In the genomic region with DNA sequence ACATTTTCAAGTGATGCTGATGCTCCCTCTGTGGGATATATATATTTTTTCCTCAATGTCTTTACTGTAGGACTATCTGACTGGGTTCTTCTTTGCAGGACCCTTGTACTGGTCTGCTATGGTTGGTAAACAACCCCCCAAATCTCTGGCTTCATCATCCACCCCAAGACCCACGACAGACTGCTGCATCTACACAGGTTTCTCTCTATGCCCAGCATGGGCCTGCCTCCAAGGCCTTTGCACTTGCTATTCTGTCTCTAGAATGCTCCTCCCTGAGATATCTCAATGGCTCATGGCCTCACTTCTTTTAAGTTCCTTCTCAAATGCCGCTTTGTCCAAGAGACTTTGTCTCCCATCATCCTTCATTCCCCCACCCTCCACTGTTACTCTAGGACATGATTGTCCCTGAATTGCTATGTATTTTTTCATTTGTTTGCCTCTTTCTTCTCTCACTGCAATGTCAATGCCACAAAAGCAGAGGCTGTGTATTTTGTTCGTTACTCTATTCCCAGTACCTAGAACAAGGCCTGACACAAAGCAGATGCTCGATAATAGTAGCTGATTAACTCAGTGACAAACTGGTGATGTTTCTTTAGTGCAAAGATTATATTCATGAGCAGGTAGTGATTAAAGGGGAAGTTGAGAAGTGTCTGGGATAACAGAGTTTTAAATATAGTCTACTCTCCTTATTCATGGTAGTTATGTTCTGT, we compare ENCODE assay signal across 1 cellular context.
A peak's percentile ranks its signal among the peaks of the same experiment; 100 is the strongest.
TF ChIP-seq lines count a peak whose summit lies in the region.

No MANE protein-coding gene starts in this region.

TF ChIP-seq in HepG2, 621 proteins besides CTCF, POLR2A, EP300 and RAD21 (continued from another document):
- TF ChIP-seq, protein P1, sequence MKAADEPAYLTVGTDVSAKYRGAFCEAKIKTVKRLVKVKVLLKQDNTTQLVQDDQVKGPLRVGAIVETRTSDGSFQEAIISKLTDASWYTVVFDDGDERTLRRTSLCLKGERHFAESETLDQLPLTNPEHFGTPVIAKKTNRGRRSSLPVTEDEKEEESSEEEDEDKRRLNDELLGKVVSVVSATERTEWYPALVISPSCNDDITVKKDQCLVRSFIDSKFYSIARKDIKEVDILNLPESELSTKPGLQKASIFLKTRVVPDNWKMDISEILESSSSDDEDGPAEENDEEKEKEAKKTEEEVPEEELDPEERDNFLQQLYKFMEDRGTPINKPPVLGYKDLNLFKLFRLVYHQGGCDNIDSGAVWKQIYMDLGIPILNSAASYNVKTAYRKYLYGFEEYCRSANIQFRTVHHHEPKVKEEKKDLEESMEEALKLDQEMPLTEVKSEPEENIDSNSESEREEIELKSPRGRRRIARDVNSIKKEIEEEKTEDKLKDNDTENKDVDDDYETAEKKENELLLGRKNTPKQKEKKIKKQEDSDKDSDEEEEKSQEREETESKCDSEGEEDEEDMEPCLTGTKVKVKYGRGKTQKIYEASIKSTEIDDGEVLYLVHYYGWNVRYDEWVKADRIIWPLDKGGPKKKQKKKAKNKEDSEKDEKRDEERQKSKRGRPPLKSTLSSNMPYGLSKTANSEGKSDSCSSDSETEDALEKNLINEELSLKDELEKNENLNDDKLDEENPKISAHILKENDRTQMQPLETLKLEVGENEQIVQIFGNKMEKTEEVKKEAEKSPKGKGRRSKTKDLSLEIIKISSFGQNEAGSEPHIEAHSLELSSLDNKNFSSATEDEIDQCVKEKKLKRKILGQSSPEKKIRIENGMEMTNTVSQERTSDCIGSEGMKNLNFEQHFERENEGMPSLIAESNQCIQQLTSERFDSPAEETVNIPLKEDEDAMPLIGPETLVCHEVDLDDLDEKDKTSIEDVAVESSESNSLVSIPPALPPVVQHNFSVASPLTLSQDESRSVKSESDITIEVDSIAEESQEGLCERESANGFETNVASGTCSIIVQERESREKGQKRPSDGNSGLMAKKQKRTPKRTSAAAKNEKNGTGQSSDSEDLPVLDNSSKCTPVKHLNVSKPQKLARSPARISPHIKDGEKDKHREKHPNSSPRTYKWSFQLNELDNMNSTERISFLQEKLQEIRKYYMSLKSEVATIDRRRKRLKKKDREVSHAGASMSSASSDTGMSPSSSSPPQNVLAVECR (CRISPR knock-in tag; IDR thresholded peaks at IDR 0.05; ENCODE audit: borderline replicate concordance): no peak
- TF ChIP-seq DPF2 (CRISPR knock-in tag; IDR thresholded peaks at IDR 0.05; ENCODE audit: borderline replicate concordance, low read depth) (0 out of 2 replicates have a peak, but pooled peaks have one; percentile 42), TCF7 (IDR thresholded peaks at IDR 0.05; ENCODE audit: low read depth) (no peak), PITX1 (CRISPR knock-in tag; IDR thresholded peaks at IDR 0.05) (no peak), SP2 (CRISPR knock-in tag; IDR thresholded peaks at IDR 0.05) (no peak), TEAD3 (CRISPR knock-in tag; optimal IDR thresholded peaks at IDR 0.05; ENCODE audit: borderline replicate concordance) (no peak), FOXO1 (CRISPR knock-in tag; IDR thresholded peaks at IDR 0.05) (no peak), ZNF234 (CRISPR knock-in tag; conservative IDR thresholded peaks at IDR 0.05) (no peak), ATM (IDR thresholded peaks at IDR 0.05; ENCODE audit: borderline replicate concordance) (no peak), SKI (IDR thresholded peaks at IDR 0.05; ENCODE audit: partially characterized antibody) (no peak), ZBTB7A (CRISPR knock-in tag; IDR thresholded peaks at IDR 0.05) (no peak), SOX5 (CRISPR knock-in tag; IDR thresholded peaks at IDR 0.05; ENCODE audit: borderline replicate concordance) (peak; percentile 68; the same call in 1 of the 2 replicates), PRPF4 (IDR thresholded peaks at IDR 0.05; ENCODE audit: low read depth, low read length, poor library complexity, severe bottlenecking) (no peak), SOX6 (IDR thresholded peaks at IDR 0.05) (no peak), SOX6 (CRISPR knock-in tag; IDR thresholded peaks at IDR 0.05) (peak; percentile 75), ZNF883 (CRISPR knock-in tag; IDR thresholded peaks at IDR 0.05; ENCODE audit: not compliant biosample characterization) (no peak), ZSCAN30 (CRISPR knock-in tag; IDR thresholded peaks at IDR 0.05) (no peak), POLR2AphosphoS2 (IDR thresholded peaks at IDR 0.05; ENCODE audit: low read depth, low read length) (no peak), CENPT (CRISPR knock-in tag; IDR thresholded peaks at IDR 0.05; ENCODE audit: low read depth) (no peak), ONECUT2 (CRISPR knock-in tag; IDR thresholded peaks at IDR 0.05) (peak; percentile 28; the same call in 1 of the 2 replicates), NCOR1 (IDR thresholded peaks at IDR 0.05; ENCODE audit: borderline replicate concordance, low read length) (peak; percentile 44; the same call in 1 of the 2 replicates), ZNF124 (CRISPR knock-in tag; IDR thresholded peaks at IDR 0.05) (no peak), PAX8 (CRISPR knock-in tag; IDR thresholded peaks at IDR 0.05; ENCODE audit: borderline replicate concordance) (no peak), FOXP1 (IDR thresholded peaks at IDR 0.05) (no peak), FOXP1 (CRISPR knock-in tag; IDR thresholded peaks at IDR 0.05) (peak; percentile 31; the same call in 1 of the 2 replicates), THYN1 (CRISPR knock-in tag; IDR thresholded peaks at IDR 0.05; ENCODE audit: borderline replicate concordance, low read depth) (no peak), RXRB (CRISPR knock-in tag; IDR thresholded peaks at IDR 0.05; ENCODE audit: borderline replicate concordance) (no peak), BRD4 (CRISPR knock-in tag; IDR thresholded peaks at IDR 0.05) (no peak), FOXK1 (CRISPR knock-in tag; IDR thresholded peaks at IDR 0.05; ENCODE audit: borderline replicate concordance, low read depth) (0 out of 2 replicates have a peak, but pooled peaks have one; percentile 11)
- TF ChIP-seq, protein P2, sequence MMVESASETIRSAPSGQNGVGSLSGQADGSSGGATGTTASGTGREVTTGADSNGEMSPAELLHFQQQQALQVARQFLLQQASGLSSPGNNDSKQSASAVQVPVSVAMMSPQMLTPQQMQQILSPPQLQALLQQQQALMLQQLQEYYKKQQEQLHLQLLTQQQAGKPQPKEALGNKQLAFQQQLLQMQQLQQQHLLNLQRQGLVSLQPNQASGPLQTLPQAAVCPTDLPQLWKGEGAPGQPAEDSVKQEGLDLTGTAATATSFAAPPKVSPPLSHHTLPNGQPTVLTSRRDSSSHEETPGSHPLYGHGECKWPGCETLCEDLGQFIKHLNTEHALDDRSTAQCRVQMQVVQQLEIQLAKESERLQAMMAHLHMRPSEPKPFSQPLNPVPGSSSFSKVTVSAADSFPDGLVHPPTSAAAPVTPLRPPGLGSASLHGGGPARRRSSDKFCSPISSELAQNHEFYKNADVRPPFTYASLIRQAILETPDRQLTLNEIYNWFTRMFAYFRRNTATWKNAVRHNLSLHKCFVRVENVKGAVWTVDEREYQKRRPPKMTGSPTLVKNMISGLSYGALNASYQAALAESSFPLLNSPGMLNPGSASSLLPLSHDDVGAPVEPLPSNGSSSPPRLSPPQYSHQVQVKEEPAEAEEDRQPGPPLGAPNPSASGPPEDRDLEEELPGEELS (CRISPR knock-in tag; IDR thresholded peaks at IDR 0.05): peak; percentile 56
- TF ChIP-seq, protein P3, sequence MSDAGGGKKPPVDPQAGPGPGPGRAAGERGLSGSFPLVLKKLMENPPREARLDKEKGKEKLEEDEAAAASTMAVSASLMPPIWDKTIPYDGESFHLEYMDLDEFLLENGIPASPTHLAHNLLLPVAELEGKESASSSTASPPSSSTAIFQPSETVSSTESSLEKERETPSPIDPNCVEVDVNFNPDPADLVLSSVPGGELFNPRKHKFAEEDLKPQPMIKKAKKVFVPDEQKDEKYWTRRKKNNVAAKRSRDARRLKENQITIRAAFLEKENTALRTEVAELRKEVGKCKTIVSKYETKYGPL (CRISPR knock-in tag; IDR thresholded peaks at IDR 0.05): no peak
- TF ChIP-seq, protein P4, sequence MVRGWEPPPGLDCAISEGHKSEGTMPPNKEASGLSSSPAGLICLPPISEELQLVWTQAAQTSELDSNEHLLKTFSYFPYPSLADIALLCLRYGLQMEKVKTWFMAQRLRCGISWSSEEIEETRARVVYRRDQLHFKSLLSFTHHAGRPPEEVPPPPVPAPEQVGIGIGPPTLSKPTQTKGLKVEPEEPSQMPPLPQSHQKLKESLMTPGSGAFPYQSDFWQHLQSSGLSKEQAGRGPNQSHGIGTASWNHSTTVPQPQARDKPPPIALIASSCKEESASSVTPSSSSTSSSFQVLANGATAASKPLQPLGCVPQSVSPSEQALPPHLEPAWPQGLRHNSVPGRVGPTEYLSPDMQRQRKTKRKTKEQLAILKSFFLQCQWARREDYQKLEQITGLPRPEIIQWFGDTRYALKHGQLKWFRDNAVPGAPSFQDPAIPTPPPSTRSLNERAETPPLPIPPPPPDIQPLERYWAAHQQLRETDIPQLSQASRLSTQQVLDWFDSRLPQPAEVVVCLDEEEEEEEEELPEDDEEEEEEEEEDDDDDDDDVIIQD (CRISPR knock-in tag; IDR thresholded peaks at IDR 0.05; ENCODE audit: low read depth): no peak
- TF ChIP-seq, protein P5, sequence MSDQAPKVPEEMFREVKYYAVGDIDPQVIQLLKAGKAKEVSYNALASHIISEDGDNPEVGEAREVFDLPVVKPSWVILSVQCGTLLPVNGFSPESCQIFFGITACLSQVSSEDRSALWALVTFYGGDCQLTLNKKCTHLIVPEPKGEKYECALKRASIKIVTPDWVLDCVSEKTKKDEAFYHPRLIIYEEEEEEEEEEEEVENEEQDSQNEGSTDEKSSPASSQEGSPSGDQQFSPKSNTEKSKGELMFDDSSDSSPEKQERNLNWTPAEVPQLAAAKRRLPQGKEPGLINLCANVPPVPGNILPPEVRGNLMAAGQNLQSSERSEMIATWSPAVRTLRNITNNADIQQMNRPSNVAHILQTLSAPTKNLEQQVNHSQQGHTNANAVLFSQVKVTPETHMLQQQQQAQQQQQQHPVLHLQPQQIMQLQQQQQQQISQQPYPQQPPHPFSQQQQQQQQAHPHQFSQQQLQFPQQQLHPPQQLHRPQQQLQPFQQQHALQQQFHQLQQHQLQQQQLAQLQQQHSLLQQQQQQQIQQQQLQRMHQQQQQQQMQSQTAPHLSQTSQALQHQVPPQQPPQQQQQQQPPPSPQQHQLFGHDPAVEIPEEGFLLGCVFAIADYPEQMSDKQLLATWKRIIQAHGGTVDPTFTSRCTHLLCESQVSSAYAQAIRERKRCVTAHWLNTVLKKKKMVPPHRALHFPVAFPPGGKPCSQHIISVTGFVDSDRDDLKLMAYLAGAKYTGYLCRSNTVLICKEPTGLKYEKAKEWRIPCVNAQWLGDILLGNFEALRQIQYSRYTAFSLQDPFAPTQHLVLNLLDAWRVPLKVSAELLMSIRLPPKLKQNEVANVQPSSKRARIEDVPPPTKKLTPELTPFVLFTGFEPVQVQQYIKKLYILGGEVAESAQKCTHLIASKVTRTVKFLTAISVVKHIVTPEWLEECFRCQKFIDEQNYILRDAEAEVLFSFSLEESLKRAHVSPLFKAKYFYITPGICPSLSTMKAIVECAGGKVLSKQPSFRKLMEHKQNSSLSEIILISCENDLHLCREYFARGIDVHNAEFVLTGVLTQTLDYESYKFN (CRISPR knock-in tag; conservative IDR thresholded peaks at IDR 0.05): peak; percentile 81
- TF ChIP-seq, protein P6, sequence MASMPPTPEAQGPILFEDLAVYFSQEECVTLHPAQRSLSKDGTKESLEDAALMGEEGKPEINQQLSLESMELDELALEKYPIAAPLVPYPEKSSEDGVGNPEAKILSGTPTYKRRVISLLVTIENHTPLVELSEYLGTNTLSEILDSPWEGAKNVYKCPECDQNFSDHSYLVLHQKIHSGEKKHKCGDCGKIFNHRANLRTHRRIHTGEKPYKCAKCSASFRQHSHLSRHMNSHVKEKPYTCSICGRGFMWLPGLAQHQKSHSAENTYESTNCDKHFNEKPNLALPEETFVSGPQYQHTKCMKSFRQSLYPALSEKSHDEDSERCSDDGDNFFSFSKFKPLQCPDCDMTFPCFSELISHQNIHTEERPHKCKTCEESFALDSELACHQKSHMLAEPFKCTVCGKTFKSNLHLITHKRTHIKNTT (CRISPR knock-in tag; IDR thresholded peaks at IDR 0.05): no peak
- TF ChIP-seq, protein P7, sequence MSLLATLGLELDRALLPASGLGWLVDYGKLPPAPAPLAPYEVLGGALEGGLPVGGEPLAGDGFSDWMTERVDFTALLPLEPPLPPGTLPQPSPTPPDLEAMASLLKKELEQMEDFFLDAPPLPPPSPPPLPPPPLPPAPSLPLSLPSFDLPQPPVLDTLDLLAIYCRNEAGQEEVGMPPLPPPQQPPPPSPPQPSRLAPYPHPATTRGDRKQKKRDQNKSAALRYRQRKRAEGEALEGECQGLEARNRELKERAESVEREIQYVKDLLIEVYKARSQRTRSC (CRISPR knock-in tag; IDR thresholded peaks at IDR 0.05; ENCODE audit: low read depth): no peak
- TF ChIP-seq, protein P8, sequence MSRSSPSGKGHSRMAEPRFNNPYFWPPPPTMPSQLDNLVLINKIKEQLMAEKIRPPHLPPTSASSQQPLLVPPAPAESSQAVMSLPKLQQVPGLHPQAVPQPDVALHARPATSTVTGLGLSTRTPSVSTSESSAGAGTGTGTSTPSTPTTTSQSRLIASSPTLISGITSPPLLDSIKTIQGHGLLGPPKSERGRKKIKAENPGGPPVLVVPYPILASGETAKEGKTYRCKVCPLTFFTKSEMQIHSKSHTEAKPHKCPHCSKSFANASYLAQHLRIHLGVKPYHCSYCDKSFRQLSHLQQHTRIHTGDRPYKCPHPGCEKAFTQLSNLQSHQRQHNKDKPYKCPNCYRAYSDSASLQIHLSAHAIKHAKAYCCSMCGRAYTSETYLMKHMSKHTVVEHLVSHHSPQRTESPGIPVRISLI (CRISPR knock-in tag; IDR thresholded peaks at IDR 0.05; ENCODE audit: borderline replicate concordance): 0 out of 2 replicates have a peak, but pooled peaks have one; percentile 15
TF ChIP-seq in HepG2: peak in this region for 23.
